In genomic region chr18:25678226-25678625, GRCh38 we compare ENCODE assay signal across 13 cellular contexts.
"Had no signal": no experiment of that assay in that cellular context is flagged by ENCODE, and none has a peak within 500 bp of the region (broad histone marks: within the 10 kb centered on the region; RNA-seq: fewer than 3 reads in every experiment).

No MANE protein-coding gene starts in this region.

- H3K4me3 ChIP-seq: adrenal gland, cardiac muscle cell, prostate gland, skin epidermis, suprapubic skin had no signal

- H3K9me3 ChIP-seq: prostate gland, suprapubic skin had no signal

- H3K27ac ChIP-seq: adrenal gland, cardiac muscle cell, prostate gland, skin epidermis, suprapubic skin had no signal

- H3K27me3 ChIP-seq: adrenal gland, cardiac muscle cell, suprapubic skin had no signal

- H3K4me1 ChIP-seq: adrenal gland, prostate gland, suprapubic skin had no signal

- H3K36me3 ChIP-seq: adrenal gland, cardiac muscle cell, prostate gland, suprapubic skin had no signal

- DNase-seq: activated CD4-positive, alpha-beta memory T cell treated with anti-CD3 and anti-CD28 coated beads, Interleukin-2, amount 10 ng/mL, durations not matched to agents 7 days and 5 days; activated CD4-positive, alpha-beta T cell treated with anti-CD3 and anti-CD28 coated beads for 36 hours; activated effector memory CD4-positive, alpha-beta T cell treated with anti-CD3 and anti-CD28 coated beads, Interleukin-2, amount 50 U/mL, for 16 hours; activated T-cell treated with anti-CD3 and anti-CD28 coated beads, Interleukin-2, amount 50 U/mL, for 24 hours; adrenal gland; erythroblast; left colon; midbrain; right cardiac atrium had no signal

- ATAC-seq: activated CD4-positive, alpha-beta T cell treated with anti-CD3 and anti-CD28 coated beads for 36 hours; left colon; right cardiac atrium had no signal
